ENCODE assay signal across 9 cellular contexts in the genomic region with DNA sequence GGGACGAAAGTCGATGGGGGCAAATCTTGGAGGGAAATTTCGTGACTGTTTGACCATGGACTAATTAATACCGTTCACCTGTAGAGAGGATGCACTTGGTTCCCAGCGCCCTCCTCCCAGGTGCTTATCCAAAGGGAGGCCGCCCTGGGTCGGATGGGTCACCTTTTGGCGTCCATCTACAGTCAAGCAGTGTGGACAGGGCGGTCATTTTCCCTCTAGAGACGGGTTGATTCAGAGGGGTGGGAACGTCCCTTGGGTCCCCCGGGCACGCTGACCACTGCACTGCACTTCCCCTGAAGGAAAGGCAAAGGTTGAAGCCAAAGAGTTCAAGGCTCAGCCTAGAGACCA. TPM values are rescaled to one million over a fixed set of nuclear protein-coding genes. Genes with fewer than 3 reads are reported as not detected.
DNase-seq lines count a peak whose midpoint lies in the region; TF ChIP-seq lines count a peak whose summit lies in the region.
"Had no signal": no experiment of that assay in that cellular context is flagged by ENCODE, and none has a peak within 500 bp of the region (broad histone marks: within the 10 kb centered on the region; RNA-seq: fewer than 3 reads in every experiment).

No MANE protein-coding gene starts in this region.

- H3K23ac ChIP-seq in mesenchymal stem cell (ENCODE audit: low read length in 2 of 2): peak overlapping the region in 1 of 2 experiments; percentile 79

- no peaks in the 10 kb centered on the region for H3K27me3 ChIP-seq in mammary epithelial cell (ENCODE audit: insufficient read depth, low read length)
- peaks cover 38 to 69% of the 10 kb centered on the region in 2 experiments for H3K27me3 ChIP-seq in mesenchymal stem cell (ENCODE audit: control insufficient read depth in 1 of 2, insufficient read depth in 1 of 2, low read length in 2 of 2)
- peaks cover 29 to 55% of the 10 kb centered on the region in 2 donors for H3K27me3 ChIP-seq in stomach smooth muscle (ENCODE audit: control insufficient read depth in 1 of 2, insufficient read depth in 2 of 2, low read length in 2 of 2)

- peak; percentile 2 for DNase-seq in activated CD4-positive, alpha-beta T cell treated with anti-CD3 and anti-CD28 coated beads for 48 hours
- DNase-seq in activated CD4-positive, alpha-beta T cell treated with anti-CD3 and anti-CD28 coated beads for 4 hours: no peak
- DNase-seq in mammary epithelial cell (no peak), mesenchymal stem cell (no peak), GM10266 (ENCODE audit: extremely low spot score) (no peak), glomerular visceral epithelial cell (ENCODE audit: extremely low spot score) (no peak), ecto neural progenitor cell (ENCODE audit: low spot score) (no peak)
- DNase-seq: cerebellar nuclear complex had no signal

- peak overlapping the region in 1 of 2 experiments; percentile 30 for H3K18ac ChIP-seq in mesenchymal stem cell (ENCODE audit: low read depth in 1 of 2, low read length in 2 of 2)

- no peak overlapping the region for H2AK5ac ChIP-seq in mesenchymal stem cell (ENCODE audit: low read length, severe bottlenecking)

- no peak overlapping the region for H2BK5ac ChIP-seq in mesenchymal stem cell (ENCODE audit: low read depth, low read length, poor library complexity, severe bottlenecking)

- no peak overlapping the region for H2BK15ac ChIP-seq in mesenchymal stem cell (ENCODE audit: low read depth, poor library complexity, severe bottlenecking)

- no peaks in the 10 kb centered on the region for H3K36me3 ChIP-seq in mammary epithelial cell (ENCODE audit: insufficient read depth, low read length)
- no peaks in the 10 kb centered on the region for H3K36me3 ChIP-seq in mesenchymal stem cell (ENCODE audit: control insufficient read depth in 1 of 2, insufficient read depth in 2 of 2, low read depth in 1 of 2, low read length in 2 of 2)
- no peaks in the 10 kb centered on the region for H3K36me3 ChIP-seq in stomach smooth muscle (ENCODE audit: control insufficient read depth in 2 of 2, insufficient read depth in 2 of 2, low read length in 2 of 2)

- no peaks in the 10 kb centered on the region for H4K20me1 ChIP-seq in mammary epithelial cell (ENCODE audit: insufficient read depth, low read length)

- H3K14ac ChIP-seq in mesenchymal stem cell (ENCODE audit: low read length in 2 of 2): peak overlapping the region in 1 of 2 experiments; percentile 82

- peaks cover 31% of the 10 kb centered on the region for H3K4me1 ChIP-seq in mammary epithelial cell (ENCODE audit: insufficient read depth, low read length)
- H3K4me1 ChIP-seq in mesenchymal stem cell (ENCODE audit: control insufficient read depth, insufficient read depth, low read depth, low read length): peaks cover 28% of the 10 kb centered on the region
- H3K4me1 ChIP-seq in stomach smooth muscle (ENCODE audit: control insufficient read depth, insufficient read depth, low read length): peaks cover 33% of the 10 kb centered on the region

- TF ChIP-seq CTCF in mammary epithelial cell (conservative IDR thresholded peaks at IDR 0.05 in 1 of 2, IDR thresholded peaks at IDR 0.05 in 1 of 2; ENCODE audit: extremely low read depth in 1 of 2, insufficient read depth in 1 of 2, low read depth in 1 of 2, low read length in 2 of 2) (no peak), GM10266 (IDR thresholded peaks at IDR 0.05; ENCODE audit: control insufficient read depth, insufficient read depth, low read depth, missing control alignments) (no peak)

- no TSS peak for BruUV-seq in mammary epithelial cell (replicated peaks; lab: Mats Ljungman, UMichigan)

- H3K9me3 ChIP-seq in mammary epithelial cell (replicated peaks; ENCODE audit: insufficient read depth, low read length): no peaks in the 10 kb centered on the region
- no peaks in the 10 kb centered on the region for H3K9me3 ChIP-seq in mesenchymal stem cell (ENCODE audit: control insufficient read depth, low read length)
- no peaks in the 10 kb centered on the region for H3K9me3 ChIP-seq in stomach smooth muscle (ENCODE audit: control insufficient read depth in 2 of 2, low read length in 2 of 2)

- H3K79me1 ChIP-seq in mesenchymal stem cell (replicated peaks; ENCODE audit: low read length, poor library complexity, severe bottlenecking): no peaks in the 10 kb centered on the region

- CTCF ChIA-PET in mammary epithelial cell (lab: Charles Lee; ENCODE audit: low non-redundant PET): no interaction called here

- intact Hi-C loops in mammary epithelial cell (cut with micrococcal nuclease): no loop called here

- no peak overlapping the region for H2BK120ac ChIP-seq in mesenchymal stem cell (ENCODE audit: low read depth, low read length)

- H3K4me3 ChIP-seq in mammary epithelial cell (replicated peaks in 1 of 3; ENCODE audit: insufficient read depth in 1 of 3, low read depth in 2 of 3, low read length in 3 of 3) (peak overlapping the region in 2 of 3 experiments; percentile 72 to 84), mesenchymal stem cell (ENCODE audit: insufficient read depth in 1 of 2, low read depth in 1 of 2, low read length in 2 of 2) (peak overlapping the region in 1 of 2 experiments; percentile 83), stomach smooth muscle (ENCODE audit: low read length in 2 of 2) (peak overlapping the region; percentile 68 to 77)

- WGBS in mammary epithelial cell (ENCODE audit: low coverage, missing lambda C conversion rate): 59% methylated on average over 9 of the region's 13 CpGs
- 58% methylated on average over 13 of the region's 13 CpGs for WGBS in mesenchymal stem cell

- no peak overlapping the region for H3K4ac ChIP-seq in mesenchymal stem cell (ENCODE audit: low read depth in 1 of 2, low read length in 2 of 2)

- no peak overlapping the region for H4K91ac ChIP-seq in mesenchymal stem cell (ENCODE audit: low read length)

- H2AFZ ChIP-seq in mammary epithelial cell (ENCODE audit: low read depth, low read length) (peak overlapping the region; percentile 95), mesenchymal stem cell (ENCODE audit: low read depth, low read length) (no peak overlapping the region)

- H3K9ac ChIP-seq in mammary epithelial cell (ENCODE audit: insufficient read depth, low read length) (peak overlapping the region; percentile 57), mesenchymal stem cell (ENCODE audit: low read length) (peak overlapping the region; percentile 73), stomach smooth muscle (ENCODE audit: low read length in 2 of 2) (no peak overlapping the region)

- no peak overlapping the region for H2BK12ac ChIP-seq in mesenchymal stem cell (ENCODE audit: low read length in 2 of 2)

- no peak overlapping the region for H4K8ac ChIP-seq in mesenchymal stem cell (ENCODE audit: low read length)

- in situ Hi-C loops in mammary epithelial cell (cut with MboI; ENCODE audit: low sequenced_read_pairs in 2 of 2): no loop called here

- dilution Hi-C loops in mammary epithelial cell (cut with HindIII; ENCODE audit: low sequenced_read_pairs): no loop called here

- H3K27ac ChIP-seq in mammary epithelial cell (ENCODE audit: insufficient read depth, low read depth, low read length) (peak overlapping the region; percentile 67), mesenchymal stem cell (ENCODE audit: low read length, poor library complexity, severe bottlenecking) (no peak overlapping the region), stomach smooth muscle (ENCODE audit: low read length) (no peak overlapping the region)

- peaks cover 7% of the 10 kb centered on the region for H3K79me2 ChIP-seq in mammary epithelial cell (ENCODE audit: insufficient read depth, low read length)

- H3K4me2 ChIP-seq in mammary epithelial cell (ENCODE audit: insufficient read depth, low read depth, low read length) (peak overlapping the region; percentile 90), mesenchymal stem cell (ENCODE audit: low read length, poor library complexity, severe bottlenecking) (peak overlapping the region; percentile 63)

RNA-seq across cellular contexts. Expression of a gene that starts 2.0 kb away (rescaled TPM):
- total RNA-seq in mammary epithelial cell: 1 to 10 TPM in 1 of 2 donors, under 1 TPM in 1; 0.83 to 3.2 TPM
- 4.1 TPM for polyA plus RNA-seq in mammary epithelial cell
- polyA minus RNA-seq in mammary epithelial cell: 0.52 TPM
- polyA plus RNA-seq in mesenchymal stem cell (2013, experiment 1 of 2): 0.10 TPM
- 0.10 TPM for polyA plus RNA-seq in mesenchymal stem cell (2013, experiment 2 of 2)

Comparison
In these comparisons a context has a peak if more than half of its experiments do, and no peak if none do; other contexts are left out.
1. H3K9ac ChIP-seq: peak in mammary epithelial cell (single experiment) and mesenchymal stem cell (single experiment); none in stomach smooth muscle (0 of 2).